10 cellular contexts compared by ENCODE assay signal in the genomic region with DNA sequence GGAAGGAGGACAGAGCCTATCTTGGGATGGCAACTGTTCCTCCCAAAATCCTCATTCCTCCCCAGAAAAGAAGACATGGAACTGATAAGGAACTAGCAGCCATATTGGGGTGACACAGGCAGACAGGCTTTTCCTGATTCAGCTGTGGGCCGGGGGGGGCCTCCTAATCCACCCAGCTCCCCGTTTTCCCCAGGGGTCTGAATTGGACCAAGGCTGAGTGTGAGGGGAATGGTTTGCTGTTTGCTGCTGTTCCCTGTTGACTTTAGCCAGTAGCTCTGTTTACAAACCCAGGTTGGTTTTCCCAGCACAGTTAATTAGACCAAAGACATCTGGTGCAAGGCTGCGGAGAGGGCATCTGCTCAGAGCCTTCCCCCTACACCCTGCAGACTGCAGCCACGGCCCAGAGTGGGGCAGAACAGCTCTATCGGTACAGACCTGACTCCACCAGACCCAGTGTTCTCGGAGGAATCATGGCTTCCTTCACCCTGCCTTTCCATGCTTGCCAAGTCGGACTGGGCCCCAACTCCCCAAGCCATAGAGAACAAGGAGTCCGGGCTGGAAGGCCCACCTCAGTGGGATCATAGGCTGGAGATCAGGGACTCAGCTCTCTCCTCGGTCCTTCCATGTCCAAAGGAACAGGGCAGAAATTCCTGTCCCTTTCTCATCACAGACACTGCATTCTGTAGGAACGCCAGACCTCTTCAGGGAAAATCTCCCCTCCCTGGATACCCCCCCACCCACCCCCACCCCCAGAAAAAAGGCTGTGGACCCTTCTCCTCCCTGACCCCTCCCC. TPM values are rescaled to one million over a fixed set of nuclear protein-coding genes. Genes with fewer than 3 reads are reported as not detected.
DNase-seq lines count a peak whose midpoint lies in the region; ATAC-seq and TF ChIP-seq lines count a peak whose summit lies in the region.
"Had no signal": no experiment of that assay in that cellular context is flagged by ENCODE, and none has a peak within 500 bp of the region (broad histone marks: within the 10 kb centered on the region; RNA-seq: fewer than 3 reads in every experiment).

No MANE protein-coding gene starts in this region.

- H3K4me3 Mint-ChIP-seq in CD8-positive, alpha-beta T cell = peak overlapping the region; percentile 79
- peak overlapping the region; percentile 96 for H3K4me3 Mint-ChIP-seq in neural crest cell

- peaks cover 23% of the 10 kb centered on the region for H3K27me3 ChIP-seq in CD8-positive, alpha-beta T cell (ENCODE audit: insufficient read depth, low read length)

- intact Hi-C loops in CD8-positive, alpha-beta T cell (cut with DNase I, micrococcal nuclease) = no loop called here

- H3K36me3 Mint-ChIP-seq in CD8-positive, alpha-beta T cell = no peaks in the 10 kb centered on the region
- H3K36me3 Mint-ChIP-seq in neural crest cell (ENCODE audit: low read depth) = no peaks in the 10 kb centered on the region
- H3K36me3 Mint-ChIP-seq: stimulated activated naive B cell treated with anti-CD40 and anti-IgM and Interleukin-4, amounts not matched to agents 10 μg/mL and 1 μg/mL and 100 μg/mL, for 72 hours had no signal

- no peak for DNase-seq in CD8-positive, alpha-beta T cell
- DNase-seq in NCI-H2081 (lab: John Stamatoyannopoulos, UW) (peak; percentile 75 to 82), neural crest cell (ENCODE audit: low read depth, low spot score) (no peak), GM13977 (ENCODE audit: low spot score) (no peak), cerebellar nuclear complex (lab: John Stamatoyannopoulos, UW) (no peak)
- no peak for DNase-seq in activated CD4-positive, alpha-beta T cell treated with anti-CD3 and anti-CD28 coated beads, Interleukin-2, amount 50 U/mL, for 48 hours
- DNase-seq: activated CD4-positive, alpha-beta T cell treated with anti-CD3 and anti-CD28 coated beads for 4 hours; stimulated activated naive B cell treated with anti-CD40 and anti-IgM and Interleukin-4, amounts not matched to agents 10 μg/mL and 1 μg/mL and 100 μg/mL, for 72 hours had no signal

- no peak for TF ChIP-seq CTCF in CD8-positive, alpha-beta T cell (IDR thresholded peaks at IDR 0.05)
- TF ChIP-seq CTCF in neural crest cell (conservative IDR thresholded peaks at IDR 0.05) (no peak), GM13977 (IDR thresholded peaks at IDR 0.05; ENCODE audit: extremely low read depth, insufficient read depth, missing control alignments) (no peak)

- H3K27ac Mint-ChIP-seq in CD8-positive, alpha-beta T cell = no peak overlapping the region
- H3K27ac Mint-ChIP-seq in neural crest cell (ENCODE audit: unreplicated experiment) = peak overlapping the region; percentile 12
- H3K27ac Mint-ChIP-seq: stimulated activated naive B cell treated with anti-CD40 and anti-IgM and Interleukin-4, amounts not matched to agents 10 μg/mL and 1 μg/mL and 100 μg/mL, for 72 hours had no signal

- ATAC-seq in CD8-positive, alpha-beta T cell = no peak
- ATAC-seq in esophagus mucosa = no peak

- H3K27me3 Mint-ChIP-seq in CD8-positive, alpha-beta T cell (ENCODE audit: low read depth) = peaks cover 58% of the 10 kb centered on the region
- peaks cover 5% of the 10 kb centered on the region for H3K27me3 Mint-ChIP-seq in neural crest cell (ENCODE audit: low read depth)

- H3K9me3 ChIP-seq in CD8-positive, alpha-beta T cell (ENCODE audit: low read length) = no peaks in the 10 kb centered on the region

- H3K4me1 Mint-ChIP-seq in CD8-positive, alpha-beta T cell (ENCODE audit: low read depth) = peaks cover 9% of the 10 kb centered on the region
- H3K4me1 Mint-ChIP-seq in neural crest cell = peaks cover 72% of the 10 kb centered on the region

- H3K4me3 ChIP-seq in CD8-positive, alpha-beta T cell (ENCODE audit: low read depth, low read length) = no peak overlapping the region

- peaks cover 6% of the 10 kb centered on the region for H3K4me1 ChIP-seq in CD8-positive, alpha-beta T cell (ENCODE audit: insufficient read depth, low read length)

- POLR2A ChIA-PET in CD8-positive, alpha-beta T cell (lab: Charles Lee) = no interaction called here

- no peaks in the 10 kb centered on the region for H3K9me3 Mint-ChIP-seq in CD8-positive, alpha-beta T cell
- no peaks in the 10 kb centered on the region for H3K9me3 Mint-ChIP-seq in neural crest cell
- H3K9me3 Mint-ChIP-seq: stimulated activated naive B cell treated with anti-CD40 and anti-IgM and Interleukin-4, amounts not matched to agents 10 μg/mL and 1 μg/mL and 100 μg/mL, for 72 hours had no signal

- in situ Hi-C loops in GM13977 (cut with MboI; ENCODE audit: low pct_unique_long_range_greater_than_20kb, low sequenced_read_pairs, unreplicated experiment) = no loop called here

- no peaks in the 10 kb centered on the region for H3K36me3 ChIP-seq in CD8-positive, alpha-beta T cell (ENCODE audit: insufficient read depth, low read length)

- CTCF ChIA-PET in CD8-positive, alpha-beta T cell (lab: Charles Lee) = no interaction called here

- no peak overlapping the region for H3K27ac ChIP-seq in CD8-positive, alpha-beta T cell (ENCODE audit: low read depth, low read length)
- peak overlapping the region; percentile 10 for H3K27ac ChIP-seq in cingulate gyrus (ENCODE audit: low read depth, low read length)

RNA-seq across cellular contexts. Expression of a gene that starts 1.7 kb away (rescaled TPM):
- total RNA-seq in CD8-positive, alpha-beta T cell = not detected
- total RNA-seq in neural crest cell (74.4 and 81.9 TPM in 2 replicates), esophagus mucosa (1.8 TPM)

Comparison
In these comparisons a context has a peak if more than half of its experiments do, and no peak if none do; other contexts are left out.
1. DNase-seq: peak in NCI-H2081 (2 of 2); none in CD8-positive, alpha-beta T cell (0 of 7), neural crest cell (single experiment), GM13977 (single experiment), activated CD4-positive, alpha-beta T cell treated with anti-CD3 and anti-CD28 coated beads, Interleukin-2, amount 50 U/mL, for 48 hours (0 of 2) and cerebellar nuclear complex (0 of 2).
2. RNA of a gene that starts 1.7 kb away (total RNA-seq): 74.4 to 81.9 TPM in neural crest cell; 1.8 TPM in esophagus mucosa (single experiment) and not detected in CD8-positive, alpha-beta T cell; every median in the first group is over 10 times any median in the second.